ENCODE assay signal across 20 cellular contexts in genomic region chr12:3427956-3428355, GRCh38.
"Had no signal": no experiment of that assay in that cellular context is flagged by ENCODE, and none has a peak within 500 bp of the region (broad histone marks: within the 10 kb centered on the region; RNA-seq: fewer than 3 reads in every experiment).

No MANE protein-coding gene starts in this region.

- H3K4me1 ChIP-seq: Peyer's patch, SJCRH30 had no signal

- H3K4me3 ChIP-seq: PC-9, Peyer's patch, SJCRH30 had no signal

- H3K9me3 ChIP-seq: Peyer's patch had no signal

- ATAC-seq: Right ventricle myocardium inferior, SK-N-SH treated with all-trans-retinoic acid at 6 μM for 48 hours had no signal

- DNase-seq: KBM-7; NCI-H1092; NCI-H1105 treated with DMSO at 0.1 percent for 48 hours; NCI-H1417 treated with DMSO at 0.1 percent for 48 hours; NCI-H1694; NCI-H187 treated with DMSO at 0.1 percent for 48 hours; NCI-H2081; NCI-H2107; NCI-H2227 treated with DMSO at 0.1 percent for 48 hours; NCI-H524; NCI-H526 treated with DMSO at 0.1 percent for 48 hours; NCI-H774; NK-92 treated with Interleukin-12 subunit alpha and Interleukin-12 subunit beta, amount 100 ng/mL, for 24 hours; PC-9; Peyer's patch; SHP77 treated with DMSO at 0.1 percent for 48 hours; SJCRH30; T-helper 1 cell had no signal

- H3K27me3 ChIP-seq: Peyer's patch had no signal

- H3K27ac ChIP-seq: PC-9, Peyer's patch, SJCRH30 had no signal

- H3K36me3 ChIP-seq: Peyer's patch, SJCRH30 had no signal
